ENCODE assay signal across 8 cellular contexts in the genomic region with DNA sequence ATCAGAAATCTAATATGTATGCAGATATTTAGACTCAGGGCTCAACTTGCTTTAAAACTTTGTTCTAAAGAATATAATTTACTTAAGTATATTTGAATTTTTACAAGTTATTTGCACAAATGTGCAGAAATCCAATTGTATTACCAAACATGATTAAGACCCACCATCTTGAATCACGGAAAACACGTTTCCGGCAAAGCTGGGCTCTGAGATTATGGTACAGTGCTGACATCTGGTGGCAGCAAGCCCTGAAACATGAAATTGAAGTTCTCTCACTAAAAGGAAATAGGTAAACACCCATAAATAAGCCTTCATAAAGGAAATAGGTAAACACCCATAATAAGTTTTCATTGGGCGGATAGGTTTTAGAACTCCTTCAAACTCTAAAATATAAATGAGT.
A peak's percentile ranks its signal among the peaks of the same experiment; 100 is the strongest.
DNase-seq lines count a peak whose midpoint lies in the region; ATAC-seq and TF ChIP-seq lines count a peak whose summit lies in the region.

No MANE protein-coding gene starts in this region.

- H3K36me3 Mint-ChIP-seq in CD14-positive monocyte: no peaks in the 10 kb centered on the region
- peaks cover 3% of the 10 kb centered on the region for H3K36me3 Mint-ChIP-seq in memory B cell

- H3K4me3 Mint-ChIP-seq in CD14-positive monocyte: no peak overlapping the region
- H3K4me3 Mint-ChIP-seq in memory B cell: no peak overlapping the region

- DNase-seq in CD14-positive monocyte (ENCODE audit: low spot score): no peak
- DNase-seq in NCI-H524 treated with DMSO at 0.1 percent for 48 hours (lab: John Stamatoyannopoulos, UW): peak; percentile 19
- peak; percentile 48 for DNase-seq in activated CD4-positive, alpha-beta T cell treated with anti-CD3 and anti-CD28 coated beads, Interleukin-2, amount 50 U/mL, for 4 hours
- DNase-seq in dorsolateral prefrontal cortex: peak in 7 of 10 donors; percentile 6 to 68 (median 45)
- peak; percentile 50 to 59 for DNase-seq in memory B cell (ENCODE audit: low spot score in 2 of 2)
- DNase-seq in stimulated activated CD8-positive, alpha-beta memory T cell treated with anti-CD3 and anti-CD28 coated beads, Interleukin-4, amount 100 ng/mL, for 4 hours (ENCODE audit: low read depth in 2 of 2, low spot score in 1 of 2): peak; percentile 14 to 17

- H3K27me3 Mint-ChIP-seq in CD14-positive monocyte (ENCODE audit: low read depth in 3 of 3): peaks cover 0 to 16% (median 0%) of the 10 kb centered on the region in 3 donors
- no peaks in the 10 kb centered on the region for H3K27me3 Mint-ChIP-seq in memory B cell

- ATAC-seq in GM21515 (IDR thresholded peaks at IDR 0.05; ENCODE audit: unreplicated experiment) (peak; percentile 52), memory B cell (ENCODE audit: low read depth) (peak; percentile 49), HG03196 (IDR thresholded peaks at IDR 0.05; ENCODE audit: unreplicated experiment) (no peak)

- H3K4me1 Mint-ChIP-seq in CD14-positive monocyte (peaks cover 4% of the 10 kb centered on the region), memory B cell (peaks cover 4% of the 10 kb centered on the region)

- H3K27ac ChIP-seq in dorsolateral prefrontal cortex: no peak overlapping the region

- H3K9me3 Mint-ChIP-seq in CD14-positive monocyte (peaks cover 0 to 3% (median 2%) of the 10 kb centered on the region in 7 donors), memory B cell (no peaks in the 10 kb centered on the region)

- H3K27me3 ChIP-seq in dorsolateral prefrontal cortex: peaks cover 0 to 60% (median 9%) of the 10 kb centered on the region in 45 donors

- peak; percentile 64 for TF ChIP-seq CTCF in CD14-positive monocyte (IDR thresholded peaks at IDR 0.05)
- peak in 55 of 56 donors; percentile 57 to 84 (median 72) for TF ChIP-seq CTCF in dorsolateral prefrontal cortex (IDR thresholded peaks at IDR 0.05 in 54 of 56, conservative IDR thresholded peaks at IDR 0.05 in 2 of 56; ENCODE audit: low read depth in 1 of 56, partially characterized antibody in 56 of 56)

- H3K27ac Mint-ChIP-seq in CD14-positive monocyte: no peak overlapping the region
- no peak overlapping the region for H3K27ac Mint-ChIP-seq in memory B cell

- H3K4me3 ChIP-seq in dorsolateral prefrontal cortex: peak overlapping the region in 1 of 59 donors; percentile 17

- intact Hi-C loops in CD14-positive monocyte (cut with micrococcal nuclease) (loop anchor here (10.0 kb wide), 2 partner anchors 203 to 1763 kb away; no protein-coding TSS in a partner anchor), dorsolateral prefrontal cortex (cut with DNase I) (loop anchor here in 1 of 2 donors (10.0 kb wide), 2 partner anchors 97 to 1763 kb away; partner anchors contain the start of gene MAOA)
